1 cellular context compared by ENCODE assay signal in the genomic region with DNA sequence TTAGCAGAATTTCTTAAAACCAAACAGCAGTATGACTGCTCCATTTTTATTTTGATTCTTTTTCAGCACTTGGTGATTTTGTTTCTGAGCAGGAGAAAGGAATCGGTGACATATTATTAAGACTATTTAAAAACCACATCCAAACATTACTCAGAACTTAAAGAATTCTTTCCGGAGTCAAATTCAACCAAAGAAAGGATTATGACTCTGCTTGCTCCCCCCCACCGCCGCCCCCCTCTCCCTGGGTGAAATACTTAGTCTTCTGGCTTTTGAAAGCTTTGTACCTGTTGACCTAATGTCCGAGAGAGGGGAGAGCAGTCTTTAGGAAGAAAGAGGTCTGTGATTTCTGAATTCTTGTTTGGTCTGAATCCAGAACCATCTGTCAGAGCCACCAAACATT.
A peak's percentile ranks its signal among the peaks of the same experiment; 100 is the strongest.
TF ChIP-seq lines count a peak whose summit lies in the region.

No MANE protein-coding gene starts in this region.

TF ChIP-seq in HepG2, 621 proteins besides CTCF, POLR2A, EP300 and RAD21:
- TF ChIP-seq, protein P1, sequence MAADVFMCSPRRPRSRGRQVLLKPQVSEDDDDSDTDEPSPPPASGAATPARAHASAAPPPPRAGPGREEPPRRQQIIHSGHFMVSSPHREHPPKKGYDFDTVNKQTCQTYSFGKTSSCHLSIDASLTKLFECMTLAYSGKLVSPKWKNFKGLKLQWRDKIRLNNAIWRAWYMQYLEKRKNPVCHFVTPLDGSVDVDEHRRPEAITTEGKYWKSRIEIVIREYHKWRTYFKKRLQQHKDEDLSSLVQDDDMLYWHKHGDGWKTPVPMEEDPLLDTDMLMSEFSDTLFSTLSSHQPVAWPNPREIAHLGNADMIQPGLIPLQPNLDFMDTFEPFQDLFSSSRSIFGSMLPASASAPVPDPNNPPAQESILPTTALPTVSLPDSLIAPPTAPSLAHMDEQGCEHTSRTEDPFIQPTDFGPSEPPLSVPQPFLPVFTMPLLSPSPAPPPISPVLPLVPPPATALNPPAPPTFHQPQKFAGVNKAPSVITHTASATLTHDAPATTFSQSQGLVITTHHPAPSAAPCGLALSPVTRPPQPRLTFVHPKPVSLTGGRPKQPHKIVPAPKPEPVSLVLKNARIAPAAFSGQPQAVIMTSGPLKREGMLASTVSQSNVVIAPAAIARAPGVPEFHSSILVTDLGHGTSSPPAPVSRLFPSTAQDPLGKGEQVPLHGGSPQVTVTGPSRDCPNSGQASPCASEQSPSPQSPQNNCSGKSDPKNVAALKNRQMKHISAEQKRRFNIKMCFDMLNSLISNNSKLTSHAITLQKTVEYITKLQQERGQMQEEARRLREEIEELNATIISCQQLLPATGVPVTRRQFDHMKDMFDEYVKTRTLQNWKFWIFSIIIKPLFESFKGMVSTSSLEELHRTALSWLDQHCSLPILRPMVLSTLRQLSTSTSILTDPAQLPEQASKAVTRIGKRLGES (CRISPR knock-in tag; IDR thresholded peaks at IDR 0.05; ENCODE audit: borderline replicate concordance): no peak
- TF ChIP-seq ZNF547 (CRISPR knock-in tag; IDR thresholded peaks at IDR 0.05): 0 out of 2 replicates have a peak, but pooled peaks have one; percentile 9
